10 cellular contexts compared by ENCODE assay signal in genomic region chr6:36095497-36096391, GRCh38. TPM values are rescaled to one million over a fixed set of nuclear protein-coding genes. Genes with fewer than 3 reads are reported as not detected.
A peak's percentile ranks its signal among the peaks of the same experiment; 100 is the strongest.
DNase-seq lines count a peak whose midpoint lies in the region; ATAC-seq and TF ChIP-seq lines count a peak whose summit lies in the region.
"Had no signal": no experiment of that assay in that cellular context is flagged by ENCODE, and none has a peak within 500 bp of the region (broad histone marks: within the 10 kb centered on the region; RNA-seq: fewer than 3 reads in every experiment).

No MANE protein-coding gene starts in this region.

- H3K4me1 Mint-ChIP-seq in activated CD8-positive, alpha-beta T cell treated with anti-CD3 and anti-CD28 coated beads for 36 hours (ENCODE audit: low read depth), result peaks cover 38% of the 10 kb centered on the region
- H3K4me1 Mint-ChIP-seq in activated CD8-positive, alpha-beta T cell treated with anti-CD3 and anti-CD28 coated beads, Interleukin-2, amount 10 ng/mL, durations not matched to agents 7 days and 5 days (ENCODE audit: low read depth), result peaks cover 34% of the 10 kb centered on the region
- H3K4me1 Mint-ChIP-seq in endothelial cell (ENCODE audit: unreplicated experiment), result peaks cover 14% of the 10 kb centered on the region

- POLR2A ChIA-PET in activated CD8-positive, alpha-beta T cell treated with anti-CD3 and anti-CD28 coated beads for 36 hours (lab: Charles Lee), result interaction anchor here (0.7 to 4.0 kb wide), 8 partner anchors 16 to 175 kb away, joined by 3 to 57 read pairs (median 3); partner anchors contain the start of genes BRPF3, MAPK14 and SLC26A8
- POLR2A ChIA-PET in activated CD8-positive, alpha-beta T cell treated with anti-CD3 and anti-CD28 coated beads, Interleukin-2, amount 10 ng/mL, durations not matched to agents 7 days and 5 days (lab: Charles Lee), result interaction anchor here (0.7 to 4.3 kb wide), 3 partner anchors 25 to 111 kb away, joined by 4 to 37 read pairs (median 10); partner anchors contain the start of gene MAPK14

- H3K4me1 ChIP-seq in psoas muscle, result peaks cover 4% of the 10 kb centered on the region

- peaks cover 6% of the 10 kb centered on the region for H3K36me3 Mint-ChIP-seq in activated CD8-positive, alpha-beta T cell treated with anti-CD3 and anti-CD28 coated beads for 36 hours (ENCODE audit: low read depth)
- peaks cover 37% of the 10 kb centered on the region for H3K36me3 Mint-ChIP-seq in activated CD8-positive, alpha-beta T cell treated with anti-CD3 and anti-CD28 coated beads, Interleukin-2, amount 10 ng/mL, durations not matched to agents 7 days and 5 days (ENCODE audit: low read depth)
- H3K36me3 Mint-ChIP-seq in endothelial cell (ENCODE audit: low read depth, unreplicated experiment), result peaks cover 18% of the 10 kb centered on the region

- WGBS in psoas muscle, 3 donors, result 86 to 90% (median 87%) methylated on average over 8 of the region's 8 CpGs

- CTCF ChIA-PET in activated CD8-positive, alpha-beta T cell treated with anti-CD3 and anti-CD28 coated beads for 36 hours (lab: Charles Lee), result interaction anchor here (0.7 to 11.7 kb wide), 38 partner anchors 9 to 495 kb away, joined by 3 to 230 read pairs (median 7); partner anchors contain the start of genes MAPK13, MAPK14 and SLC26A8
- CTCF ChIA-PET in activated CD8-positive, alpha-beta T cell treated with anti-CD3 and anti-CD28 coated beads, Interleukin-2, amount 10 ng/mL, durations not matched to agents 7 days and 5 days (lab: Charles Lee), result interaction anchor here (0.6 to 7.2 kb wide), 50 partner anchors 9 to 407 kb away, joined by 3 to 174 read pairs (median 5); partner anchors contain the start of genes ARMC12 and MAPK14

- peaks cover 7 to 46% of the 10 kb centered on the region in 2 donors for H3K36me3 ChIP-seq in psoas muscle (ENCODE audit: insufficient read depth in 1 of 2, low read depth in 1 of 2)

- DNase-seq in activated CD8-positive, alpha-beta T cell treated with anti-CD3 and anti-CD28 coated beads for 36 hours, result no peak
- DNase-seq in activated CD8-positive, alpha-beta T cell treated with anti-CD3 and anti-CD28 coated beads, Interleukin-2, amount 10 ng/mL, durations not matched to agents 7 days and 5 days, result no peak
- DNase-seq in LoVo (ENCODE audit: low spot score) (peak; percentile 80), endothelial cell (ENCODE audit: low spot score) (no peak), psoas muscle (no peak), head of caudate nucleus (no peak), COLO829 (ENCODE audit: low spot score) (no peak)

- H3K27me3 Mint-ChIP-seq in activated CD8-positive, alpha-beta T cell treated with anti-CD3 and anti-CD28 coated beads for 36 hours, result no peaks in the 10 kb centered on the region
- H3K27me3 Mint-ChIP-seq in activated CD8-positive, alpha-beta T cell treated with anti-CD3 and anti-CD28 coated beads, Interleukin-2, amount 10 ng/mL, durations not matched to agents 7 days and 5 days (ENCODE audit: low read depth), result no peaks in the 10 kb centered on the region
- H3K27me3 Mint-ChIP-seq in endothelial cell (ENCODE audit: unreplicated experiment), result no peaks in the 10 kb centered on the region

- H3K27me3 ChIP-seq in psoas muscle (ENCODE audit: insufficient read depth in 3 of 3, low read length in 2 of 3), result no peaks in the 10 kb centered on the region
- H3K27me3 ChIP-seq: gastrocnemius medialis had no signal

- no peak for TF ChIP-seq CTCF in activated CD8-positive, alpha-beta T cell treated with anti-CD3 and anti-CD28 coated beads for 36 hours (IDR thresholded peaks at IDR 0.05)
- TF ChIP-seq CTCF in endothelial cell (IDR thresholded peaks at IDR 0.05; ENCODE audit: unreplicated experiment), result peak; percentile 37
- no peak for TF ChIP-seq CTCF in psoas muscle (IDR thresholded peaks at IDR 0.05)

- H3K9me3 Mint-ChIP-seq in activated CD8-positive, alpha-beta T cell treated with anti-CD3 and anti-CD28 coated beads for 36 hours, result no peaks in the 10 kb centered on the region
- no peaks in the 10 kb centered on the region for H3K9me3 Mint-ChIP-seq in activated CD8-positive, alpha-beta T cell treated with anti-CD3 and anti-CD28 coated beads, Interleukin-2, amount 10 ng/mL, durations not matched to agents 7 days and 5 days (ENCODE audit: insufficient read depth)
- no peaks in the 10 kb centered on the region for H3K9me3 Mint-ChIP-seq in endothelial cell (ENCODE audit: unreplicated experiment)

- no peak overlapping the region for H3K27ac ChIP-seq in psoas muscle

- no peaks in the 10 kb centered on the region for H3K9me3 ChIP-seq in psoas muscle
- H3K9me3 ChIP-seq: gastrocnemius medialis had no signal

- no peak overlapping the region for H3K4me3 ChIP-seq in psoas muscle
- H3K4me3 ChIP-seq: coronary artery, gastrocnemius medialis had no signal

- H3K27ac Mint-ChIP-seq in activated CD8-positive, alpha-beta T cell treated with anti-CD3 and anti-CD28 coated beads for 36 hours, result no peak overlapping the region
- H3K27ac Mint-ChIP-seq in activated CD8-positive, alpha-beta T cell treated with anti-CD3 and anti-CD28 coated beads, Interleukin-2, amount 10 ng/mL, durations not matched to agents 7 days and 5 days, result no peak overlapping the region
- H3K27ac Mint-ChIP-seq in endothelial cell (ENCODE audit: unreplicated experiment), result no peak overlapping the region

- ATAC-seq in activated CD8-positive, alpha-beta T cell treated with anti-CD3 and anti-CD28 coated beads for 36 hours, result peak; percentile 17
- no peak for ATAC-seq in activated CD8-positive, alpha-beta T cell treated with anti-CD3 and anti-CD28 coated beads, Interleukin-2, amount 10 ng/mL, durations not matched to agents 7 days and 5 days
- ATAC-seq in psoas muscle, result peak; percentile 13 to 28 (median 18)
- ATAC-seq in GM19467 (IDR thresholded peaks at IDR 0.05; ENCODE audit: unreplicated experiment), result no peak

- intact Hi-C loops in activated CD8-positive, alpha-beta T cell treated with anti-CD3 and anti-CD28 coated beads for 36 hours (cut with micrococcal nuclease), result loop anchor here (2.0 kb wide), 1 partner anchor 69 kb away; the partner anchor contains the start of gene MAPK14
- intact Hi-C loops in psoas muscle (cut with DNase I) (loop anchor here (1.0 to 10.0 kb wide), 3 partner anchors 68 to 171 kb away; partner anchors contain the start of genes MAPK14 (in 2 of the 2) and SRPK1 (in 1 of the 2)), head of caudate nucleus (cut with DNase I) (loop anchor here (1.0 kb wide), 1 partner anchor 68 kb away; the partner anchor contains the start of gene MAPK14)

- no peak overlapping the region for H3K4me3 Mint-ChIP-seq in activated CD8-positive, alpha-beta T cell treated with anti-CD3 and anti-CD28 coated beads for 36 hours
- H3K4me3 Mint-ChIP-seq in activated CD8-positive, alpha-beta T cell treated with anti-CD3 and anti-CD28 coated beads, Interleukin-2, amount 10 ng/mL, durations not matched to agents 7 days and 5 days, result no peak overlapping the region
- no peak overlapping the region for H3K4me3 Mint-ChIP-seq in endothelial cell (ENCODE audit: unreplicated experiment)

RNA-seq across cellular contexts. Expression of gene MAPK13, which starts 34.6 kb away (rescaled TPM):
- 10 to 100 TPM; 60.4 to 60.9 TPM for total RNA-seq in activated CD8-positive, alpha-beta T cell treated with anti-CD3 and anti-CD28 coated beads for 36 hours
- 10 to 100 TPM; 42.6 to 43.5 TPM for total RNA-seq in activated CD8-positive, alpha-beta T cell treated with anti-CD3 and anti-CD28 coated beads, Interleukin-2, amount 10 ng/mL, durations not matched to agents 7 days and 5 days
- 6.6 TPM for total RNA-seq in endothelial cell (ENCODE audit: unreplicated experiment)
- 1 to 10 TPM in 3 of 4 donors, under 1 TPM in 1; 0.92 to 2.8 (median 1.6) TPM for total RNA-seq in psoas muscle
- polyA plus RNA-seq in psoas muscle, result 1 to 10 TPM in 1 of 3 donors, under 1 TPM in 2; 0.49 to 4.0 (median 0.52) TPM

Comparison
In these comparisons a context has a peak if more than half of its experiments do, and no peak if none do; other contexts are left out.
1. ATAC-seq: peak in activated CD8-positive, alpha-beta T cell treated with anti-CD3 and anti-CD28 coated beads for 36 hours (single experiment) and psoas muscle (4 of 4); none in activated CD8-positive, alpha-beta T cell treated with anti-CD3 and anti-CD28 coated beads, Interleukin-2, amount 10 ng/mL, durations not matched to agents 7 days and 5 days (single experiment) and GM19467 (single experiment).